18 cellular contexts compared by ENCODE assay signal in genomic region chr14:89936654-89937185, GRCh38. TPM values are rescaled to one million over a fixed set of nuclear protein-coding genes. Genes with fewer than 3 reads are reported as not detected.
DNase-seq lines count a peak whose midpoint lies in the region; ATAC-seq and TF ChIP-seq lines count a peak whose summit lies in the region.
"Had no signal": no experiment of that assay in that cellular context is flagged by ENCODE, and none has a peak within 500 bp of the region (broad histone marks: within the 10 kb centered on the region; RNA-seq: fewer than 3 reads in every experiment).

No MANE protein-coding gene starts in this region.

- H3K4me3 ChIP-seq in AG04450 (ENCODE audit: low read depth, low read length) (no peak overlapping the region), body of pancreas (no peak overlapping the region)
- H3K4me3 ChIP-seq: BLaER1 treated with 17β-estradiol and CSF1 and Interleukin-3, amounts not matched to agents 10 nM and 100 nM; tibial artery had no signal

- ATAC-seq in omental fat pad (ENCODE audit: low FRiP score) (no peak), HG02678 (IDR thresholded peaks at IDR 0.05; ENCODE audit: unreplicated experiment) (no peak), body of pancreas (no peak)
- ATAC-seq: HCT116, left colon had no signal

- no peak for TF ChIP-seq POLR2A in body of pancreas (IDR thresholded peaks at IDR 0.05)

- WGBS in body of pancreas, 2 donors = 52 to 58% methylated on average over 3 of the region's 3 CpGs

- DNase-seq in AG04450 (ENCODE audit: low read depth, low spot score) = no peak
- peak; percentile 27 for DNase-seq in NCI-H524 treated with DMSO at 0.1 percent for 48 hours (lab: John Stamatoyannopoulos, UW)
- DNase-seq in dermis blood vessel endothelial cell = peak; percentile 41
- DNase-seq in ureter (ENCODE audit: low spot score) = no peak
- no peak for DNase-seq in omental fat pad (ENCODE audit: low spot score)
- DNase-seq in body of pancreas = no peak
- DNase-seq: activated CD4-positive, alpha-beta T cell treated with anti-CD3 and anti-CD28 coated beads, Interleukin-2, amount 10 ng/mL, durations not matched to agents 24 days and 14 days; DMS 273 treated with DMSO at 0.1 percent for 48 hours; left colon; NCI-H2029; occipital lobe; SHP77 treated with DMSO at 0.1 percent for 48 hours; T-helper 9 cell; tibial artery had no signal

- intact Hi-C loops in body of pancreas (cut with DNase I) = no loop called here

- POLR2A ChIA-PET in AG04450 (lab: Yijun Ruan, JAX) = no interaction called here

- H3K27me3 ChIP-seq in AG04450 (ENCODE audit: control insufficient read depth, insufficient read depth, low read length) (no peaks in the 10 kb centered on the region), body of pancreas (no peaks in the 10 kb centered on the region)
- H3K27me3 ChIP-seq: BLaER1 treated with 17β-estradiol and CSF1 and Interleukin-3, amounts not matched to agents 10 nM and 100 nM; tibial artery had no signal

- CTCF ChIA-PET in AG04450 (lab: Charles Lee) = interaction anchor here (0.6 to 2.4 kb wide), 6 partner anchors 8 to 1027 kb away, joined by 3 to 15 read pairs (median 4); no protein-coding TSS in a partner anchor

- TF ChIP-seq CTCF in 22Rv1 (IDR thresholded peaks at IDR 0.05) (peak; percentile 11; the same call in 1 of the 2 replicates), AG04450 (IDR thresholded peaks at IDR 0.05; ENCODE audit: low read depth, low read length) (peak; percentile 36), omental fat pad (IDR thresholded peaks at IDR 0.05) (no peak), body of pancreas (IDR thresholded peaks at IDR 0.05) (no peak)

- H3K9me3 ChIP-seq in AG04450 (ENCODE audit: control insufficient read depth, insufficient read depth, low read length) (no peaks in the 10 kb centered on the region), body of pancreas (no peaks in the 10 kb centered on the region)
- H3K9me3 ChIP-seq: BLaER1 treated with 17β-estradiol and CSF1 and Interleukin-3, amounts not matched to agents 10 nM and 100 nM; tibial artery had no signal

- H3K27ac ChIP-seq in 22Rv1 = no peak overlapping the region
- H3K27ac ChIP-seq in AG04450 (ENCODE audit: low read depth, low read length) = no peak overlapping the region
- H3K27ac ChIP-seq in body of pancreas = no peak overlapping the region
- H3K27ac ChIP-seq: BLaER1 treated with 17β-estradiol and CSF1 and Interleukin-3, amounts not matched to agents 10 nM and 100 nM; tibial artery had no signal

- H3K4me1 ChIP-seq in body of pancreas = no peaks in the 10 kb centered on the region
- H3K4me1 ChIP-seq: BLaER1 treated with 17β-estradiol and CSF1 and Interleukin-3, amounts not matched to agents 10 nM and 100 nM; tibial artery had no signal

- H3K36me3 ChIP-seq in body of pancreas (replicated peaks in 1 of 2; ENCODE audit: insufficient read depth in 1 of 2, low read depth in 2 of 2) = no peaks in the 10 kb centered on the region

RNA-seq across cellular contexts. Expression of gene EFCAB11, which starts 17.8 kb away (rescaled TPM):
- polyA plus RNA-seq in AG04450 (2011; rRNA removed) = 5.0 and 5.9 TPM in 2 replicates
- polyA minus RNA-seq in AG04450 (2011; rRNA and poly(A)+ RNA removed) = 2.0 and 2.7 TPM in 2 replicates
- total RNA-seq in dermis blood vessel endothelial cell (6.1 and 6.2 TPM in 2 replicates), ureter (7.1 TPM), omental fat pad (1 to 10 TPM; 2.9 to 5.0 (median 4.1) TPM), body of pancreas (1 to 10 TPM; 1.6 to 2.9 TPM)

RNA-seq across cellular contexts. Expression of gene TDP1, which starts 19.0 kb away (rescaled TPM):
- polyA plus RNA-seq in AG04450 (2011; rRNA removed) = 16.3 and 19.0 TPM in 2 replicates
- polyA minus RNA-seq in AG04450 (2011; rRNA and poly(A)+ RNA removed) = 24.8 and 29.1 TPM in 2 replicates
- 21.3 and 30.4 TPM in 2 replicates for total RNA-seq in dermis blood vessel endothelial cell
- 18.9 TPM for total RNA-seq in ureter
- total RNA-seq in omental fat pad = 10 to 100 TPM; 10.2 to 14.2 (median 12.9) TPM
- 10 to 100 TPM in 1 of 2 donors, 1 to 10 TPM in 1; 7.5 to 10.5 TPM for total RNA-seq in body of pancreas

Comparison
In these comparisons a context has a peak if more than half of its experiments do, and no peak if none do; other contexts are left out.
1. CTCF ChIP-seq: peak in 22Rv1 (single experiment) and AG04450 (single experiment); none in omental fat pad (0 of 3) and body of pancreas (0 of 7).
2. DNase-seq: peak in NCI-H524 treated with DMSO at 0.1 percent for 48 hours (single experiment) and dermis blood vessel endothelial cell (single experiment); none in AG04450 (single experiment), ureter (single experiment), omental fat pad (single experiment) and body of pancreas (0 of 4).